ENCODE assay signal across 10 cellular contexts in the genomic region with DNA sequence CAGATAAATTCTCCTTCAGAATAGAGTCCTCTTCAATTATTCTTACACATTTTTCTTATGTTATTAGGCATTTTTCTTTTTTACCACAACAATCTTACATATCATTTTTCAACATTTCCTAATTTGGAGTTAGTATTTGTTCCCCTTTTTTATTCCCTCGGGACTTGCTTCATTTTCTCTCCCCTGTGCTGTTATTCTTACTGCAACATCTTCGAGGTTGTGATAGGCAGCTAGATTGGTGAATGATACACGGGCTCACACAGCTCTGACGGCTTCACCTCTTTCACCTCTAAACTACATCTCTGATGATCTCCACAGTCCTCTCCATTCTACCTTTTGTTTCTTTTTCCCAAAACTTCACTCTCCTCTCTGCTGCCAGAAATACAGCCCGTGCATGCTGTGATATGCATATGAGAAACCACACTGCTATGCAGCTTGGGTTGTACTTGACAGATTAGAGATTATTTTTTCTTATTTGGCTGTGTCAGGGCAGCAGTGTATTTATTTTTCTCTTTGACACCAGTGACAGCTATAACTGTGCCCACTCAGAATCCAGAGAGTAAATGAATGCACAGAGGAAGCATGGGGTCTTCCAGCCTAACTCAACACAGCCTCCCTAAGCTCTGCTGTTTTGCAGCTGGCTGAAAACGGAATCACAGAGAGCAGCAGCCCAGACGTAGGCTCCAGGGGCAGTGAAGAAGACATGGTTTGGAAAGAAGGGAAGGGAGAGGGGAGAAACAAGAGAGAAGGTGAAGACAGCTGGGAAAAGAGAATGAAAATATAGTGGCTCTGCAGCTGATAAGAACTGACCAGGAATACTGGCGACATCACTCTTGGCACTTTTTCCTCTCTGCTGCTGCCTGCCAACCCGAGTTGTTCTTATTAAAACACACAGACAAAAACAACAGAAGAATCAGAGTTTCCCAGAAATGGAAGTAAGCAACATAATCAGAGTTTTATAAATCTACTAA.
DNase-seq lines count a peak whose midpoint lies in the region; ATAC-seq and TF ChIP-seq lines count a peak whose summit lies in the region.
"Had no signal": no experiment of that assay in that cellular context is flagged by ENCODE, and none has a peak within 500 bp of the region (broad histone marks: within the 10 kb centered on the region; RNA-seq: fewer than 3 reads in every experiment).

No MANE protein-coding gene starts in this region.

- H3F3A ChIP-seq in GM23248 (ENCODE audit: insufficient read depth): no peaks in the 10 kb centered on the region

- DNase-seq in GM23248 (peak; percentile 46), astrocyte of the cerebellum (ENCODE audit: low read depth) (no peak), right cardiac atrium (peak; percentile 52 to 84 (median 69)), NCI-H524 (lab: John Stamatoyannopoulos, UW) (no peak)
- no peak for DNase-seq in effector CD4-positive, alpha-beta T cell
- no peak for DNase-seq in activated CD8-positive, alpha-beta memory T cell treated with anti-CD3 and anti-CD28 coated beads, Interleukin-2, amount 10 ng/mL, durations not matched to agents 7 days and 5 days
- DNase-seq: activated CD4-positive, CD25-positive, alpha-beta regulatory T cell had no signal

- no peak overlapping the region for H3K27ac Mint-ChIP-seq in activated CD8-positive, alpha-beta memory T cell treated with anti-CD3 and anti-CD28 coated beads, Interleukin-2, amount 10 ng/mL, durations not matched to agents 7 days and 5 days
- H3K27ac Mint-ChIP-seq: activated naive CD4-positive, alpha-beta T cell treated with anti-CD3 and anti-CD28 coated beads, Interleukin-2, amount 50 U/mL, for 72 hours had no signal

- no peaks in the 10 kb centered on the region for H3K9me3 ChIP-seq in GM23248 (ENCODE audit: low read depth)
- no peaks in the 10 kb centered on the region for H3K9me3 ChIP-seq in right cardiac atrium (ENCODE audit: control insufficient read depth, low read length)
- H3K9me3 ChIP-seq in skeletal muscle satellite cell (replicated peaks; ENCODE audit: low read length): no peaks in the 10 kb centered on the region

- no peaks in the 10 kb centered on the region for H3K4me1 Mint-ChIP-seq in activated CD8-positive, alpha-beta memory T cell treated with anti-CD3 and anti-CD28 coated beads, Interleukin-2, amount 10 ng/mL, durations not matched to agents 7 days and 5 days

- peaks cover 5% of the 10 kb centered on the region for H3K36me3 Mint-ChIP-seq in activated CD8-positive, alpha-beta memory T cell treated with anti-CD3 and anti-CD28 coated beads, Interleukin-2, amount 10 ng/mL, durations not matched to agents 7 days and 5 days

- H3K36me3 ChIP-seq in GM23248 (ENCODE audit: low read depth) (no peaks in the 10 kb centered on the region), skeletal muscle satellite cell (ENCODE audit: insufficient read depth, low read length) (no peaks in the 10 kb centered on the region)

- H4K20me1 ChIP-seq in GM23248 (ENCODE audit: insufficient read depth): no peaks in the 10 kb centered on the region

- H3K9me3 Mint-ChIP-seq in activated CD8-positive, alpha-beta memory T cell treated with anti-CD3 and anti-CD28 coated beads, Interleukin-2, amount 10 ng/mL, durations not matched to agents 7 days and 5 days (ENCODE audit: low read depth): peaks cover 4% of the 10 kb centered on the region

- H3K4me3 ChIP-seq in GM23248 (peak overlapping the region; percentile 58), astrocyte of the cerebellum (ENCODE audit: low read depth, low read length) (peak overlapping the region; percentile 11), right cardiac atrium (ENCODE audit: low read length) (peak overlapping the region; percentile 39), skeletal muscle satellite cell (ENCODE audit: low read length) (no peak overlapping the region)

- H3K9ac ChIP-seq in GM23248: peak overlapping the region; percentile 37; the same call in 1 of the 2 replicates
- no peak overlapping the region for H3K9ac ChIP-seq in skeletal muscle satellite cell (ENCODE audit: low read depth, low read length)

- CTCF ChIA-PET in activated CD8-positive, alpha-beta memory T cell treated with anti-CD3 and anti-CD28 coated beads, Interleukin-2, amount 10 ng/mL, durations not matched to agents 7 days and 5 days (lab: Charles Lee): no interaction called here

- intact Hi-C loops in right cardiac atrium (cut with DNase I): no loop called here

- no peaks in the 10 kb centered on the region for H3K9me2 ChIP-seq in GM23248 (ENCODE audit: insufficient read depth)

- peak overlapping the region; percentile 59; the same call in 1 of the 2 replicates for H2AFZ ChIP-seq in GM23248

- ATAC-seq in right cardiac atrium (peak; percentile 55 to 90), HG03565 (IDR thresholded peaks at IDR 0.05; ENCODE audit: unreplicated experiment) (no peak)
- no peak for ATAC-seq in activated CD8-positive, alpha-beta memory T cell treated with anti-CD3 and anti-CD28 coated beads, Interleukin-2, amount 10 ng/mL, durations not matched to agents 7 days and 5 days

- no peaks in the 10 kb centered on the region for H3K27me3 Mint-ChIP-seq in activated CD8-positive, alpha-beta memory T cell treated with anti-CD3 and anti-CD28 coated beads, Interleukin-2, amount 10 ng/mL, durations not matched to agents 7 days and 5 days

- no peak overlapping the region for H3K4me3 Mint-ChIP-seq in activated CD8-positive, alpha-beta memory T cell treated with anti-CD3 and anti-CD28 coated beads, Interleukin-2, amount 10 ng/mL, durations not matched to agents 7 days and 5 days

- in situ Hi-C loops in GM23248 (cut with MboI) (no loop called here), astrocyte of the cerebellum (cut with HindIII; ENCODE audit: low sequenced_read_pairs) (no loop called here)

- 32 to 34% methylated on average over 9 of the region's 9 CpGs for WGBS in GM23248 (ENCODE audit: low coverage in 1 of 2, low lambda C conversion rate in 2 of 2, missing lambda C conversion rate in 2 of 2), 2 experiments
- 23% methylated on average over 9 of the region's 9 CpGs for WGBS in right cardiac atrium

- H3K27me3 ChIP-seq in GM23248 (replicated peaks; ENCODE audit: insufficient read depth) (no peaks in the 10 kb centered on the region), right cardiac atrium (ENCODE audit: control insufficient read depth, insufficient read depth) (no peaks in the 10 kb centered on the region), skeletal muscle satellite cell (ENCODE audit: control insufficient read depth, insufficient read depth, low read length) (no peaks in the 10 kb centered on the region)

- peaks cover 13% of the 10 kb centered on the region for H3K4me1 ChIP-seq in GM23248 (ENCODE audit: insufficient read depth)
- H3K4me1 ChIP-seq in right cardiac atrium (ENCODE audit: control insufficient read depth, insufficient read depth, low read length): no peaks in the 10 kb centered on the region
- peaks cover 3% of the 10 kb centered on the region for H3K4me1 ChIP-seq in skeletal muscle satellite cell (ENCODE audit: control insufficient read depth, insufficient read depth, low read length)

- H3K79me2 ChIP-seq in GM23248 (ENCODE audit: insufficient read depth): no peaks in the 10 kb centered on the region

- H3K4me2 ChIP-seq in GM23248 (ENCODE audit: unreplicated experiment) (peak overlapping the region; percentile 67), skeletal muscle satellite cell (ENCODE audit: low read length) (peak overlapping the region; percentile 48)

- H3K27ac ChIP-seq in GM23248 (no peak overlapping the region), right cardiac atrium (ENCODE audit: low read length) (peak overlapping the region; percentile 6)

- TF ChIP-seq CTCF in astrocyte of the cerebellum (IDR thresholded peaks at IDR 0.05; ENCODE audit: low read depth, low read length, missing control alignments): no peak

Comparison
In these comparisons a context has a peak if more than half of its experiments do, and no peak if none do; other contexts are left out.
1. DNase-seq: peak in GM23248 (single experiment) and right cardiac atrium (3 of 3); none in astrocyte of the cerebellum (single experiment), effector CD4-positive, alpha-beta T cell (single experiment), activated CD8-positive, alpha-beta memory T cell treated with anti-CD3 and anti-CD28 coated beads, Interleukin-2, amount 10 ng/mL, durations not matched to agents 7 days and 5 days (single experiment) and NCI-H524 (0 of 2).
2. ATAC-seq: peak in right cardiac atrium (2 of 2); none in activated CD8-positive, alpha-beta memory T cell treated with anti-CD3 and anti-CD28 coated beads, Interleukin-2, amount 10 ng/mL, durations not matched to agents 7 days and 5 days (single experiment) and HG03565 (single experiment).